24 cellular contexts compared by ENCODE assay signal in the genomic region with DNA sequence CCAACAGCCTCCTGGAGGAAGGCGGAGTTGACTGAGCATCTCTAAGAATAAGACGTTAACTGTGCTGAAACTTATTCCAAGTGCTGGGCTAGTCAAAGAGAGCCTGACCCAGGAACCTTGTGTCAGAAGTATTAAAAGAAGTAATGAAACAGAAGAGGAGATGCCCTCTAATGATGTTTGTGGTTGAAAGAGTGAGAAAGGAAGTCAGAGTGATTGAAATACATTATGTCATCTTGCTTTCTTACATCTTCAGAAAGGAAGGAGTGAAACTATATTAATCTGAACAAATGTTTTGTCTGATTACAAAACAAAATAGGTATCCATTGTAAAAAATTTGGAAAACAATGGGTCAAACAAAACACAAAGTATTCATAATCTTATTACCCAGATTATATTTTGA.
DNase-seq lines count a peak whose midpoint lies in the region; ATAC-seq, FAIRE-seq and TF ChIP-seq lines count a peak whose summit lies in the region.
"Had no signal": no experiment of that assay in that cellular context is flagged by ENCODE, and none has a peak within 500 bp of the region (broad histone marks: within the 10 kb centered on the region; RNA-seq: fewer than 3 reads in every experiment).

No MANE protein-coding gene starts in this region.

- no peak overlapping the region for H3K4me2 ChIP-seq in GM23338
- H3K4me2 ChIP-seq: A549; BLaER1 treated with 17β-estradiol and CSF1 and Interleukin-3, amounts not matched to agents 10 nM and 100 nM had no signal

- no peaks in the 10 kb centered on the region for H3K27me3 ChIP-seq in GM23338 (ENCODE audit: insufficient read depth)
- H3K27me3 ChIP-seq: BE2C; BLaER1 treated with 17β-estradiol and CSF1 and Interleukin-3, amounts not matched to agents 10 nM and 100 nM had no signal

- ATAC-seq in GM18868 (IDR thresholded peaks at IDR 0.05; ENCODE audit: unreplicated experiment) (peak; percentile 81), GM23338 (no peak)
- ATAC-seq: A549, HCT116 had no signal

- peaks cover 20% of the 10 kb centered on the region for H3K4me1 Mint-ChIP-seq in GM23338
- peaks cover 6% of the 10 kb centered on the region for H3K4me1 Mint-ChIP-seq in nephron progenitor cell
- H3K4me1 Mint-ChIP-seq: CD14-positive monocyte had no signal

- H3K4me3 ChIP-seq in GM23338, result no peak overlapping the region
- H3K4me3 ChIP-seq: A549; BLaER1 treated with 17β-estradiol and CSF1 and Interleukin-3, amounts not matched to agents 10 nM and 100 nM; GM23248 had no signal

- H3K36me3 Mint-ChIP-seq in GM23338 (ENCODE audit: low read depth) (peaks cover 13% of the 10 kb centered on the region; the same call in 2 of the 3 replicates), nephron progenitor cell (ENCODE audit: low read depth) (peaks cover 6% of the 10 kb centered on the region)
- H3K36me3 Mint-ChIP-seq: CD14-positive monocyte had no signal

- DNase-seq in GM10266 (ENCODE audit: extremely low spot score) (peak; percentile 19), GM23338 (ENCODE audit: low spot score) (no peak), occipital lobe (lab: John Stamatoyannopoulos, UW) (no peak), nephron progenitor cell (no peak), cerebellum (ENCODE audit: low spot score) (no peak)
- DNase-seq: 8988T; ACHN; AML-193; BE2C; Calu3; CD4-positive, alpha-beta T cell; COR-L47; DMS53; DMS79 treated with DMSO at 0.1 percent for 48 hours; GF-D8; GM23248; H9 had no signal

- no peaks in the 10 kb centered on the region for H3K79me2 ChIP-seq in GM23338 (replicated peaks; ENCODE audit: insufficient read depth)

- H3K9me3 Mint-ChIP-seq in GM23338, result peaks cover 15% of the 10 kb centered on the region
- peaks cover 29% of the 10 kb centered on the region for H3K9me3 Mint-ChIP-seq in nephron progenitor cell

- H3K27ac Mint-ChIP-seq in GM23338 (no peak overlapping the region), nephron progenitor cell (no peak overlapping the region)
- H3K27ac Mint-ChIP-seq: CD14-positive monocyte; CD4-positive, alpha-beta T cell had no signal

- no peaks in the 10 kb centered on the region for H3F3A ChIP-seq in GM23338 (replicated peaks; ENCODE audit: low read depth)

- no peak overlapping the region for H3K27ac ChIP-seq in GM23338 (ENCODE audit: low read depth)
- H3K27ac ChIP-seq: A549; BLaER1 treated with 17β-estradiol and CSF1 and Interleukin-3, amounts not matched to agents 10 nM and 100 nM; GM23248 had no signal

- H3K9me2 ChIP-seq in GM23338 (ENCODE audit: insufficient read depth), result peaks cover 12% of the 10 kb centered on the region; the same call in 1 of the 2 replicates

- peak; percentile 21 for FAIRE-seq in colon (lab: Jason Lieb, UNC)
- FAIRE-seq: A549, GM12891 had no signal

- no peaks in the 10 kb centered on the region for H3K27me3 Mint-ChIP-seq in GM23338 (ENCODE audit: insufficient read depth, low read depth, poor library complexity)
- H3K27me3 Mint-ChIP-seq in nephron progenitor cell (ENCODE audit: low read depth, poor library complexity), result no peaks in the 10 kb centered on the region
- H3K27me3 Mint-ChIP-seq: CD4-positive, alpha-beta T cell had no signal

- 0 out of 2 replicates have a peak overlapping the region, but pooled peaks have one; percentile 66 for H2AFZ ChIP-seq in GM23338
- H2AFZ ChIP-seq: GM23248 had no signal

- H3K4me1 ChIP-seq in GM23338 (ENCODE audit: insufficient read depth), result peaks cover 11% of the 10 kb centered on the region
- H3K4me1 ChIP-seq: A549; BE2C; BLaER1 treated with 17β-estradiol and CSF1 and Interleukin-3, amounts not matched to agents 10 nM and 100 nM had no signal

- H3K36me3 ChIP-seq in GM23338 (ENCODE audit: insufficient read depth), result no peaks in the 10 kb centered on the region
- H3K36me3 ChIP-seq: BE2C; BLaER1 treated with 17β-estradiol and CSF1 and Interleukin-3, amounts not matched to agents 10 nM and 100 nM had no signal

- H4K20me1 ChIP-seq in GM23338 (replicated peaks; ENCODE audit: insufficient read depth), result no peaks in the 10 kb centered on the region
- H4K20me1 ChIP-seq: BLaER1 treated with 17β-estradiol and CSF1 and Interleukin-3, amounts not matched to agents 10 nM and 100 nM had no signal

- TF ChIP-seq CTCF in GM10266 (IDR thresholded peaks at IDR 0.05; ENCODE audit: control insufficient read depth, insufficient read depth, low read depth, missing control alignments), result no peak
- TF ChIP-seq CTCF in GM23338 (conservative IDR thresholded peaks at IDR 0.05; ENCODE audit: low read depth in 2 of 2), result no peak
- TF ChIP-seq CTCF in nephron progenitor cell (IDR thresholded peaks at IDR 0.05), result no peak

- no peak overlapping the region for H3K4me3 Mint-ChIP-seq in GM23338
- no peak overlapping the region for H3K4me3 Mint-ChIP-seq in nephron progenitor cell
- H3K4me3 Mint-ChIP-seq: CD14-positive monocyte; CD4-positive, alpha-beta T cell; H9 had no signal

TF ChIP-seq in GM23338, 12 proteins besides CTCF, POLR2A, EP300 and RAD21 (continues in another document):
- no peak for TF ChIP-seq ZNF114 (CRISPR knock-in tag; IDR thresholded peaks at IDR 0.05)
- TF ChIP-seq JUNB (IDR thresholded peaks at IDR 0.05; ENCODE audit: unreplicated experiment), result no peak
- no peak for TF ChIP-seq EZH2phosphoT487 (IDR thresholded peaks at IDR 0.05; ENCODE audit: unreplicated experiment)
- no peak for TF ChIP-seq POLR2AphosphoS5 (IDR thresholded peaks at IDR 0.05; ENCODE audit: low read depth)
- no peak for TF ChIP-seq NANOG (IDR thresholded peaks at IDR 0.05; ENCODE audit: borderline replicate concordance)
- TF ChIP-seq CREB1 (CRISPR knock-in tag; IDR thresholded peaks at IDR 0.05; ENCODE audit: low read depth), result no peak
- TF ChIP-seq, protein P1, sequence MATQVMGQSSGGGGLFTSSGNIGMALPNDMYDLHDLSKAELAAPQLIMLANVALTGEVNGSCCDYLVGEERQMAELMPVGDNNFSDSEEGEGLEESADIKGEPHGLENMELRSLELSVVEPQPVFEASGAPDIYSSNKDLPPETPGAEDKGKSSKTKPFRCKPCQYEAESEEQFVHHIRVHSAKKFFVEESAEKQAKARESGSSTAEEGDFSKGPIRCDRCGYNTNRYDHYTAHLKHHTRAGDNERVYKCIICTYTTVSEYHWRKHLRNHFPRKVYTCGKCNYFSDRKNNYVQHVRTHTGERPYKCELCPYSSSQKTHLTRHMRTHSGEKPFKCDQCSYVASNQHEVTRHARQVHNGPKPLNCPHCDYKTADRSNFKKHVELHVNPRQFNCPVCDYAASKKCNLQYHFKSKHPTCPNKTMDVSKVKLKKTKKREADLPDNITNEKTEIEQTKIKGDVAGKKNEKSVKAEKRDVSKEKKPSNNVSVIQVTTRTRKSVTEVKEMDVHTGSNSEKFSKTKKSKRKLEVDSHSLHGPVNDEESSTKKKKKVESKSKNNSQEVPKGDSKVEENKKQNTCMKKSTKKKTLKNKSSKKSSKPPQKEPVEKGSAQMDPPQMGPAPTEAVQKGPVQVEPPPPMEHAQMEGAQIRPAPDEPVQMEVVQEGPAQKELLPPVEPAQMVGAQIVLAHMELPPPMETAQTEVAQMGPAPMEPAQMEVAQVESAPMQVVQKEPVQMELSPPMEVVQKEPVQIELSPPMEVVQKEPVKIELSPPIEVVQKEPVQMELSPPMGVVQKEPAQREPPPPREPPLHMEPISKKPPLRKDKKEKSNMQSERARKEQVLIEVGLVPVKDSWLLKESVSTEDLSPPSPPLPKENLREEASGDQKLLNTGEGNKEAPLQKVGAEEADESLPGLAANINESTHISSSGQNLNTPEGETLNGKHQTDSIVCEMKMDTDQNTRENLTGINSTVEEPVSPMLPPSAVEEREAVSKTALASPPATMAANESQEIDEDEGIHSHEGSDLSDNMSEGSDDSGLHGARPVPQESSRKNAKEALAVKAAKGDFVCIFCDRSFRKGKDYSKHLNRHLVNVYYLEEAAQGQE (IDR thresholded peaks at IDR 0.05; ENCODE audit: unreplicated experiment), result no peak
- TF ChIP-seq EZH2 (IDR thresholded peaks at IDR 0.05; ENCODE audit: low read depth, unreplicated experiment), result no peak
- TF ChIP-seq ZNF331 (CRISPR knock-in tag; IDR thresholded peaks at IDR 0.05; ENCODE audit: low read depth), result no peak
